ENCODE assay signal across 14 cellular contexts in genomic region chr9:33186457-33187168, GRCh38. TPM values are rescaled to one million over a fixed set of nuclear protein-coding genes. Genes with fewer than 3 reads are reported as not detected.
A peak's percentile ranks its signal among the peaks of the same experiment; 100 is the strongest.
DNase-seq lines count a peak whose midpoint lies in the region; ATAC-seq and TF ChIP-seq lines count a peak whose summit lies in the region.
"Had no signal": no experiment of that assay in that cellular context is flagged by ENCODE, and none has a peak within 500 bp of the region (broad histone marks: within the 10 kb centered on the region; RNA-seq: fewer than 3 reads in every experiment).

No MANE protein-coding gene starts in this region.

- no peak overlapping the region for H3K27ac Mint-ChIP-seq in activated CD4-positive, alpha-beta T cell treated with anti-CD3 and anti-CD28 coated beads for 36 hours
- H3K27ac Mint-ChIP-seq: activated T-helper 1 cell treated with anti-CD3 and anti-CD28 coated beads, Interleukin-12 subunit alpha, Interleukin-12 subunit beta, Interleukin-2, Interleukin-4 antibody, amounts not matched to agents 30 ng/mL and 10 ng/mL and 1 ng/mL, durations not matched to agents 14 hours and 24 hours and 36 hours had no signal

- no peak for TF ChIP-seq CTCF in esophagus muscularis mucosa (IDR thresholded peaks at IDR 0.05)
- no peak for TF ChIP-seq CTCF in upper lobe of right lung (IDR thresholded peaks at IDR 0.05)

- WGBS in esophagus muscularis mucosa: 56% methylated on average over 2 of the region's 3 CpGs

- H3K27ac ChIP-seq in esophagus muscularis mucosa (replicated peaks in 1 of 4) (peak overlapping the region; percentile 18 to 61 (median 36)), upper lobe of right lung (no peak overlapping the region)
- H3K27ac ChIP-seq: SJSA1 had no signal

- H3K36me3 ChIP-seq in esophagus muscularis mucosa: no peaks in the 10 kb centered on the region
- H3K36me3 ChIP-seq in mucosa of stomach (ENCODE audit: control insufficient read depth, insufficient read depth, low read length): no peaks in the 10 kb centered on the region
- H3K36me3 ChIP-seq in upper lobe of right lung: no peaks in the 10 kb centered on the region
- H3K36me3 ChIP-seq: SJSA1 had no signal

- H3K4me1 ChIP-seq in esophagus muscularis mucosa: peaks cover 31 to 52% (median 42%) of the 10 kb centered on the region in 4 donors
- peaks cover 34% of the 10 kb centered on the region for H3K4me1 ChIP-seq in mucosa of stomach (ENCODE audit: control insufficient read depth, insufficient read depth, low read length)
- peaks cover 15% of the 10 kb centered on the region for H3K4me1 ChIP-seq in upper lobe of right lung
- H3K4me1 ChIP-seq: SJSA1 had no signal

- peak; percentile 51 for ATAC-seq in activated CD4-positive, alpha-beta T cell treated with anti-CD3 and anti-CD28 coated beads for 36 hours
- ATAC-seq in upper lobe of right lung: peak; percentile 64
- ATAC-seq: natural killer cell treated with Interleukin-12 subunit alpha and Interleukin-12 subunit beta and Interleukin-15 and Interleukin-18, amount 100 ng/mL, for 72 hours had no signal

- peaks cover 3% of the 10 kb centered on the region for H3K27me3 Mint-ChIP-seq in activated CD4-positive, alpha-beta T cell treated with anti-CD3 and anti-CD28 coated beads for 36 hours

- TF ChIP-seq EP300 in esophagus muscularis mucosa (IDR thresholded peaks at IDR 0.05): no peak

- H3K27me3 ChIP-seq in esophagus muscularis mucosa (no peaks in the 10 kb centered on the region), mucosa of stomach (ENCODE audit: control insufficient read depth, insufficient read depth, low read length) (no peaks in the 10 kb centered on the region), upper lobe of right lung (no peaks in the 10 kb centered on the region)
- H3K27me3 ChIP-seq: SJSA1 had no signal

- no peaks in the 10 kb centered on the region for H3K9me3 ChIP-seq in esophagus muscularis mucosa
- no peaks in the 10 kb centered on the region for H3K9me3 ChIP-seq in mucosa of stomach (ENCODE audit: control insufficient read depth, low read length)
- no peaks in the 10 kb centered on the region for H3K9me3 ChIP-seq in upper lobe of right lung
- H3K9me3 ChIP-seq: SJSA1 had no signal

- POLR2A ChIA-PET in activated CD4-positive, alpha-beta T cell treated with anti-CD3 and anti-CD28 coated beads for 36 hours (lab: Charles Lee): interaction anchor here (0.6 kb wide), 1 partner anchor 31 kb away, joined by 4 read pairs; no protein-coding TSS in a partner anchor

- H3K36me3 Mint-ChIP-seq in activated CD4-positive, alpha-beta T cell treated with anti-CD3 and anti-CD28 coated beads for 36 hours (ENCODE audit: low read depth): no peaks in the 10 kb centered on the region
- H3K36me3 Mint-ChIP-seq: natural killer cell treated with Interleukin-12 subunit alpha and Interleukin-12 subunit beta and Interleukin-15 and Interleukin-18, amount 100 ng/mL, for 72 hours had no signal

- no peak for TF ChIP-seq POLR2A in esophagus muscularis mucosa (IDR thresholded peaks at IDR 0.05; ENCODE audit: low read depth)

- H3K9me3 Mint-ChIP-seq in activated CD4-positive, alpha-beta T cell treated with anti-CD3 and anti-CD28 coated beads for 36 hours (ENCODE audit: low read depth): no peaks in the 10 kb centered on the region
- H3K9me3 Mint-ChIP-seq: activated T-helper 1 cell treated with anti-CD3 and anti-CD28 coated beads, Interleukin-12 subunit alpha, Interleukin-12 subunit beta, Interleukin-2, Interleukin-4 antibody, amounts not matched to agents 30 ng/mL and 10 ng/mL and 1 ng/mL, durations not matched to agents 14 hours and 24 hours and 36 hours; natural killer cell treated with Interleukin-12 subunit alpha and Interleukin-12 subunit beta and Interleukin-15 and Interleukin-18, amount 100 ng/mL, for 72 hours had no signal

- DNase-seq in activated CD4-positive, alpha-beta T cell treated with anti-CD3 and anti-CD28 coated beads for 36 hours: no peak
- no peak for DNase-seq in activated CD4-positive, alpha-beta T cell treated with anti-CD3 and anti-CD28 coated beads for 4 hours
- DNase-seq in esophagus muscularis mucosa (ENCODE audit: extremely low spot score) (no peak), upper lobe of right lung (no peak), nucleus accumbens (lab: John Stamatoyannopoulos, UW) (no peak), NCI-H1436 treated with DMSO at 0.1 percent for 48 hours (lab: John Stamatoyannopoulos, UW) (no peak), head of caudate nucleus (no peak)
- DNase-seq: EL, NCI-H345, substantia nigra had no signal

- H3K4me3 ChIP-seq in esophagus muscularis mucosa: no peak overlapping the region
- no peak overlapping the region for H3K4me3 ChIP-seq in mucosa of stomach (ENCODE audit: low read length)
- H3K4me3 ChIP-seq in upper lobe of right lung: no peak overlapping the region
- H3K4me3 ChIP-seq: SJSA1 had no signal

- CTCF ChIA-PET in activated CD4-positive, alpha-beta T cell treated with anti-CD3 and anti-CD28 coated beads for 36 hours (lab: Charles Lee): interaction anchor here (0.9 to 2.2 kb wide), 3 partner anchors 9 to 39 kb away, joined by 3 to 5 read pairs (median 3); no protein-coding TSS in a partner anchor

- peak overlapping the region; percentile 58 for H3K9ac ChIP-seq in mucosa of stomach (ENCODE audit: low read length)

- H3K4me1 Mint-ChIP-seq in activated CD4-positive, alpha-beta T cell treated with anti-CD3 and anti-CD28 coated beads for 36 hours: peaks cover 6% of the 10 kb centered on the region

- no peak overlapping the region for H3K4me3 Mint-ChIP-seq in activated CD4-positive, alpha-beta T cell treated with anti-CD3 and anti-CD28 coated beads for 36 hours
- H3K4me3 Mint-ChIP-seq: activated T-helper 1 cell treated with anti-CD3 and anti-CD28 coated beads, Interleukin-12 subunit alpha, Interleukin-12 subunit beta, Interleukin-2, Interleukin-4 antibody, amounts not matched to agents 30 ng/mL and 10 ng/mL and 1 ng/mL, durations not matched to agents 14 hours and 24 hours and 36 hours; natural killer cell treated with Interleukin-12 subunit alpha and Interleukin-12 subunit beta and Interleukin-15 and Interleukin-18, amount 100 ng/mL, for 72 hours had no signal

- intact Hi-C loops in activated CD4-positive, alpha-beta T cell treated with anti-CD3 and anti-CD28 coated beads for 36 hours (cut with DNase I, micrococcal nuclease): loop anchor here in 1 of 2 experiments (5.0 kb wide), 1 partner anchor 61 kb away; no protein-coding TSS in a partner anchor
- intact Hi-C loops in esophagus muscularis mucosa (cut with DNase I): no loop called here
- intact Hi-C loops in upper lobe of right lung (cut with DNase I): no loop called here
- intact Hi-C loops in head of caudate nucleus (cut with DNase I): no loop called here

RNA-seq across cellular contexts. Expression of gene B4GALT1, which starts 19.5 kb away (rescaled TPM):
- 10 to 100 TPM; 44.5 to 47.1 TPM for total RNA-seq in activated CD4-positive, alpha-beta T cell treated with anti-CD3 and anti-CD28 coated beads for 36 hours
- total RNA-seq in esophagus muscularis mucosa (10 to 100 TPM; 24.5 to 39.6 (median 37.8) TPM), upper lobe of right lung (80.1 TPM)

RNA-seq across cellular contexts. Expression of gene SPINK4, which starts 53.4 kb away (rescaled TPM):
- total RNA-seq in activated CD4-positive, alpha-beta T cell treated with anti-CD3 and anti-CD28 coated beads for 36 hours: not detected
- total RNA-seq in esophagus muscularis mucosa (not detected), upper lobe of right lung (not detected)
- total RNA-seq: activated T-helper 1 cell treated with anti-CD3 and anti-CD28 coated beads, Interleukin-12 subunit alpha, Interleukin-12 subunit beta, Interleukin-2, Interleukin-4 antibody, amounts not matched to agents 30 ng/mL and 10 ng/mL and 1 ng/mL, durations not matched to agents 14 hours and 24 hours and 36 hours; natural killer cell treated with Interleukin-12 subunit alpha and Interleukin-12 subunit beta and Interleukin-15 and Interleukin-18, amount 100 ng/mL, for 72 hours; SJSA1 had no signal
